ENCODE assay signal across 20 cellular contexts in genomic region chr3:122612706-122613105, GRCh38.
"Had no signal": no experiment of that assay in that cellular context is flagged by ENCODE, and none has a peak within 500 bp of the region (broad histone marks: within the 10 kb centered on the region; RNA-seq: fewer than 3 reads in every experiment).

No MANE protein-coding gene starts in this region.

- H3K4me3 ChIP-seq: gastrocnemius medialis, heart right ventricle, mucosa of descending colon, stomach, thoracic aorta had no signal

- H3K4me1 ChIP-seq: gastrocnemius medialis, stomach had no signal

- H3K9me3 ChIP-seq: gastrocnemius medialis, heart right ventricle, mucosa of descending colon, stomach, thoracic aorta had no signal

- H3K27me3 ChIP-seq: gastrocnemius medialis, stomach had no signal

- DNase-seq: activated CD4-positive, alpha-beta T cell treated with anti-CD3 and anti-CD28 coated beads, Interleukin-2, amount 50 U/mL, for 48 hours; activated CD4-positive, CD25-positive, alpha-beta regulatory T cell; activated gamma-delta T cell treated with Interleukin-2 at 50 U/mL for 16 hours; activated T-cell treated with anti-CD3 and anti-CD28 coated beads, Interleukin-2, amount 50 U/mL, for 48 hours; effector memory CD4-positive, alpha-beta T cell; gastrocnemius medialis; heart right ventricle; mucosa of descending colon; naive thymus-derived CD8-positive, alpha-beta T cell; stimulated activated CD4-positive, alpha-beta T cell treated with anti-CD3 and anti-CD28 coated beads, Interleukin-4, amount 100 ng/mL, for 1 hour; stimulated activated CD8-positive, alpha-beta memory T cell treated with anti-CD3 and anti-CD28 coated beads, Interleukin-4, amount 100 ng/mL, for 48 hours; stomach; T-cell had no signal

- H3K36me3 ChIP-seq: gastrocnemius medialis, stomach, thoracic aorta had no signal

- H3K27me3 Mint-ChIP-seq: naive thymus-derived CD8-positive, alpha-beta T cell; T-cell had no signal

- FAIRE-seq: astrocyte, colon, islet of Langerhans, TTC549, urothelium cell line had no signal

- H3K4me3 Mint-ChIP-seq: naive thymus-derived CD8-positive, alpha-beta T cell; T-cell had no signal

- H3K9me3 Mint-ChIP-seq: naive thymus-derived CD8-positive, alpha-beta T cell; T-cell had no signal

- H3K27ac ChIP-seq: epithelial cell of prostate, gastrocnemius medialis, heart right ventricle, stomach, thoracic aorta had no signal
